Comparison of ENCODE assay signal across 8 cellular contexts in the genomic region with DNA sequence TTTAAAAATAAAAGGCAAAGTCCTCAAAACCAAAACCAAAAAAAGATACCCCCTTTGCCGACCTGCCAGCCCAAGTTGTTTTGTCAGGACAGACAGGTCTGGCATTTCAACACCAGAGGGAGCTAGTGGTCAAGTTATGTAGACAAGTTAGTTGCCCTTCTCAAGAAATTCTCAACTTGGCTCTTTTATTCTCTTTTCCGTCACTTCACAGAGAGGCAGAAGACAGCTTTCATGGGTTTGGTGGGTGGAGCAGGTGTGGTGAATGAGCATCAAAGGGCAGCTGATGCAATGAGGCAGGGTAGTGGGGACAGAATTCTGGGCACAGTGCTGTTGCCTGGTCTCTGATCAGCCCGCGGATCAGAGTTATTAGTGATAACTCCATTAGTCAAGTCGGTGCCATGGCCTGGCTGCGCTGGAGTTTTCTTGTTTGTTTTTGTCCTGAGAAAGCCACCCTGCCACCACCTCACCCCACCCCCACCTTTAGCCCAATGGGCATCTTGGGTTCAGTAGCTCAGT.
A peak's percentile ranks its signal among the peaks of the same experiment; 100 is the strongest.
DNase-seq lines count a peak whose midpoint lies in the region; ATAC-seq lines count a peak whose summit lies in the region.

No MANE protein-coding gene starts in this region.

- H3K27me3 Mint-ChIP-seq in CD4-positive, alpha-beta memory T cell = no peaks in the 10 kb centered on the region
- no peaks in the 10 kb centered on the region for H3K27me3 Mint-ChIP-seq in naive thymus-derived CD8-positive, alpha-beta T cell

- peak; percentile 50 to 61 (median 54) for DNase-seq in CD4-positive, alpha-beta memory T cell
- DNase-seq in OCI-M1 (lab: John Stamatoyannopoulos, UW) (peak; percentile 75), activated T-cell treated with anti-CD3 and anti-CD28 coated beads for 1 hour (ENCODE audit: low read depth) (peak; percentile 33), fibroblast of gingiva (ENCODE audit: low read depth) (peak; percentile 72), occipital lobe (lab: John Stamatoyannopoulos, UW) (no peak)
- peak; percentile 17 to 78 (median 58) for DNase-seq in naive thymus-derived CD8-positive, alpha-beta T cell

- CTCF ChIA-PET in CD4-positive, alpha-beta memory T cell (lab: Charles Lee; ENCODE audit: partially characterized antibody) = interaction anchor here (0.9 to 5.2 kb wide), 11 partner anchors 10 to 465 kb away, joined by 3 to 30 read pairs (median 6); no protein-coding TSS in a partner anchor

- peaks cover 2 to 6% (median 4%) of the 10 kb centered on the region in 4 donors for H3K4me1 Mint-ChIP-seq in CD4-positive, alpha-beta memory T cell
- H3K4me1 Mint-ChIP-seq in naive thymus-derived CD8-positive, alpha-beta T cell = peaks cover 4 to 7% (median 5%) of the 10 kb centered on the region in 4 donors

- H3K4me1 ChIP-seq in CD4-positive, alpha-beta memory T cell (ENCODE audit: insufficient read depth, low read length) = no peaks in the 10 kb centered on the region
- peaks cover 5 to 28% (median 17%) of the 10 kb centered on the region in 5 donors for H3K4me1 ChIP-seq in subcutaneous abdominal adipose tissue (ENCODE audit: control insufficient read depth in 5 of 5, insufficient read depth in 5 of 5, low read length in 5 of 5)

- no peaks in the 10 kb centered on the region for H3K9me3 ChIP-seq in CD4-positive, alpha-beta memory T cell (ENCODE audit: control insufficient read depth in 1 of 2, low read length in 2 of 2)
- no peaks in the 10 kb centered on the region for H3K9me3 ChIP-seq in subcutaneous abdominal adipose tissue (ENCODE audit: control insufficient read depth in 5 of 5, low read length in 5 of 5)

- no peaks in the 10 kb centered on the region for H3K36me3 ChIP-seq in CD4-positive, alpha-beta memory T cell (ENCODE audit: insufficient read depth, low read length)
- peaks cover 0 to 8% (median 0%) of the 10 kb centered on the region in 5 donors for H3K36me3 ChIP-seq in subcutaneous abdominal adipose tissue (ENCODE audit: control insufficient read depth in 5 of 5, insufficient read depth in 5 of 5, low read length in 5 of 5)

- no peak overlapping the region for H3K27ac Mint-ChIP-seq in CD4-positive, alpha-beta memory T cell
- peak overlapping the region in 1 of 10 donors; percentile 24 for H3K27ac Mint-ChIP-seq in naive thymus-derived CD8-positive, alpha-beta T cell

- POLR2A ChIA-PET in CD4-positive, alpha-beta memory T cell (lab: Charles Lee; ENCODE audit: partially characterized antibody) = no interaction called here
- POLR2A ChIA-PET in naive thymus-derived CD8-positive, alpha-beta T cell (lab: Charles Lee) = no interaction called here

- H3K4me3 ChIP-seq in CD4-positive, alpha-beta memory T cell (ENCODE audit: low read length in 2 of 2) = no peak overlapping the region
- H3K4me3 ChIP-seq in subcutaneous abdominal adipose tissue (ENCODE audit: low read depth in 1 of 5, low read length in 5 of 5) = peak overlapping the region in 1 of 5 donors; percentile 9

- peak overlapping the region in 2 of 5 donors; percentile 47 to 80 for H3K9ac ChIP-seq in subcutaneous abdominal adipose tissue (ENCODE audit: low read length in 5 of 5)

- no peaks in the 10 kb centered on the region for H3K9me3 Mint-ChIP-seq in CD4-positive, alpha-beta memory T cell
- no peaks in the 10 kb centered on the region for H3K9me3 Mint-ChIP-seq in naive thymus-derived CD8-positive, alpha-beta T cell

- intact Hi-C loops in CD4-positive, alpha-beta memory T cell (cut with micrococcal nuclease) = loop anchor here (1.0 to 5.0 kb wide), 4 partner anchors 351 to 657 kb away; no protein-coding TSS in a partner anchor

- no peaks in the 10 kb centered on the region for H3K27me3 ChIP-seq in CD4-positive, alpha-beta memory T cell (ENCODE audit: insufficient read depth, low read length)
- H3K27me3 ChIP-seq in subcutaneous abdominal adipose tissue (ENCODE audit: control insufficient read depth in 5 of 5, insufficient read depth in 4 of 5, low read length in 5 of 5) = no peaks in the 10 kb centered on the region

- H3K27ac ChIP-seq in CD4-positive, alpha-beta memory T cell (ENCODE audit: low read depth, low read length) = no peak overlapping the region
- H3K27ac ChIP-seq in subcutaneous abdominal adipose tissue (ENCODE audit: low read depth, low read length) = peak overlapping the region; percentile 89

- peaks cover 3 to 7% of the 10 kb centered on the region in 2 donors for H3K36me3 Mint-ChIP-seq in CD4-positive, alpha-beta memory T cell
- H3K36me3 Mint-ChIP-seq in naive thymus-derived CD8-positive, alpha-beta T cell = peaks cover 0 to 3% (median under 1%) of the 10 kb centered on the region in 3 donors

- peak; percentile 48 for ATAC-seq in HG02885 (IDR thresholded peaks at IDR 0.05; ENCODE audit: poor library complexity, unreplicated experiment)
- peak; percentile 71 to 78 for ATAC-seq in naive thymus-derived CD8-positive, alpha-beta T cell

- no peak overlapping the region for H3K4me3 Mint-ChIP-seq in CD4-positive, alpha-beta memory T cell
- no peak overlapping the region for H3K4me3 Mint-ChIP-seq in naive thymus-derived CD8-positive, alpha-beta T cell
